In genomic region chr5:60519372-60519771, GRCh38 we compare ENCODE assay signal across 29 cellular contexts.
DNase-seq lines count a peak whose midpoint lies in the region; ATAC-seq and TF ChIP-seq lines count a peak whose summit lies in the region.
"Had no signal": no experiment of that assay in that cellular context is flagged by ENCODE, and none has a peak within 500 bp of the region (broad histone marks: within the 10 kb centered on the region; RNA-seq: fewer than 3 reads in every experiment).

No MANE protein-coding gene starts in this region.

- no peak for TF ChIP-seq POLR2A in sigmoid colon (IDR thresholded peaks at IDR 0.05)

- H3K79me2 ChIP-seq in SU-DHL-6 (ENCODE audit: insufficient read depth, low read length): no peaks in the 10 kb centered on the region

- H3K27me3 Mint-ChIP-seq in natural killer cell treated with Interleukin-12 subunit alpha and Interleukin-12 subunit beta and Interleukin-15 and Interleukin-18, amount 100 ng/mL, for 72 hours: no peaks in the 10 kb centered on the region

- intact Hi-C loops in Right ventricle myocardium superior (cut with DNase I) (no loop called here), sigmoid colon (cut with DNase I) (no loop called here)

- H3K36me3 ChIP-seq in SU-DHL-6 (ENCODE audit: low read length) (no peaks in the 10 kb centered on the region), sigmoid colon (no peaks in the 10 kb centered on the region)
- H3K36me3 ChIP-seq: upper lobe of left lung had no signal

- H3K36me3 Mint-ChIP-seq in natural killer cell treated with Interleukin-12 subunit alpha and Interleukin-12 subunit beta and Interleukin-15 and Interleukin-18, amount 100 ng/mL, for 72 hours: no peaks in the 10 kb centered on the region
- H3K36me3 Mint-ChIP-seq: activated naive CD4-positive, alpha-beta T cell treated with anti-CD3 and anti-CD28 coated beads, Interleukin-2, amount 10 ng/mL, durations not matched to agents 7 days and 5 days had no signal

- H4K20me1 ChIP-seq in SU-DHL-6 (ENCODE audit: low read depth, low read length): no peaks in the 10 kb centered on the region

- H3K9me2 ChIP-seq in SU-DHL-6 (replicated peaks; ENCODE audit: insufficient read depth, low read length): no peaks in the 10 kb centered on the region

- H3K27ac Mint-ChIP-seq in natural killer cell treated with Interleukin-12 subunit alpha and Interleukin-12 subunit beta and Interleukin-15 and Interleukin-18, amount 100 ng/mL, for 72 hours: no peak overlapping the region
- H3K27ac Mint-ChIP-seq: activated naive CD4-positive, alpha-beta T cell treated with anti-CD3 and anti-CD28 coated beads, Interleukin-2, amount 10 ng/mL, durations not matched to agents 7 days and 5 days; effector memory CD8-positive, alpha-beta T cell; GM23338 had no signal

- H3K27me3 ChIP-seq in SU-DHL-6 (ENCODE audit: low read length) (no peaks in the 10 kb centered on the region), sigmoid colon (no peaks in the 10 kb centered on the region)
- H3K27me3 ChIP-seq: upper lobe of left lung had no signal

- H3K27ac ChIP-seq in SU-DHL-6 (ENCODE audit: low read depth, low read length) (no peak overlapping the region), sigmoid colon (peak overlapping the region; percentile 69 to 85 (median 76))
- H3K27ac ChIP-seq: PC-9 had no signal

- no peak overlapping the region for H3K4me3 Mint-ChIP-seq in natural killer cell treated with Interleukin-12 subunit alpha and Interleukin-12 subunit beta and Interleukin-15 and Interleukin-18, amount 100 ng/mL, for 72 hours
- H3K4me3 Mint-ChIP-seq: activated naive CD4-positive, alpha-beta T cell treated with anti-CD3 and anti-CD28 coated beads, Interleukin-2, amount 10 ng/mL, durations not matched to agents 7 days and 5 days; effector memory CD8-positive, alpha-beta T cell; GM23338 had no signal

- H3K4me2 ChIP-seq in SU-DHL-6 (ENCODE audit: low read depth, low read length, poor library complexity, severe bottlenecking): peak overlapping the region; percentile 9
- H3K4me2 ChIP-seq: GM23338, PC-9, smooth muscle cell had no signal

- H3F3A ChIP-seq in SU-DHL-6 (ENCODE audit: insufficient read depth): no peaks in the 10 kb centered on the region

- no peaks in the 10 kb centered on the region for H3K4me1 Mint-ChIP-seq in natural killer cell treated with Interleukin-12 subunit alpha and Interleukin-12 subunit beta and Interleukin-15 and Interleukin-18, amount 100 ng/mL, for 72 hours (ENCODE audit: low read depth in 2 of 2)

- ATAC-seq in Right ventricle myocardium superior (ENCODE audit: poor library complexity) (peak; percentile 73), HG03354 (IDR thresholded peaks at IDR 0.05; ENCODE audit: poor library complexity, severe bottlenecking, unreplicated experiment) (no peak), GM21381 (IDR thresholded peaks at IDR 0.05; ENCODE audit: unreplicated experiment) (no peak)
- ATAC-seq in natural killer cell treated with Interleukin-12 subunit alpha and Interleukin-12 subunit beta and Interleukin-15 and Interleukin-18, amount 100 ng/mL, for 72 hours: no peak
- ATAC-seq: effector memory CD8-positive, alpha-beta T cell; GM23338; HepG2 had no signal

- TF ChIP-seq CTCF in GM12865 (IDR thresholded peaks at IDR 0.05; ENCODE audit: insufficient read depth, low read depth, low read length, missing control alignments): no peak
- no peak for TF ChIP-seq CTCF in SU-DHL-6 (IDR thresholded peaks at IDR 0.05; ENCODE audit: insufficient read depth, low read length, poor library complexity, severe bottlenecking)
- TF ChIP-seq CTCF in sigmoid colon (IDR thresholded peaks at IDR 0.05): no peak

- no peak overlapping the region for H2AFZ ChIP-seq in SU-DHL-6 (ENCODE audit: low read depth, low read length, severe bottlenecking)
- H2AFZ ChIP-seq: GM23338, PC-9 had no signal

- no peak overlapping the region for H3K9ac ChIP-seq in SU-DHL-6 (ENCODE audit: low read length)

- peak in 1 of 4 donors; percentile 34 for TF ChIP-seq EP300 in sigmoid colon (IDR thresholded peaks at IDR 0.05)

- no peak for DNase-seq in GM12865 (ENCODE audit: low read depth)
- no peak for DNase-seq in Right ventricle myocardium superior
- no peak for DNase-seq in sigmoid colon
- no peak for DNase-seq in natural killer cell treated with Interleukin-12 subunit alpha and Interleukin-12 subunit beta and Interleukin-15 and Interleukin-18, amount 100 ng/mL, for 72 hours (ENCODE audit: low spot score)
- DNase-seq in T1000 (lab: John Stamatoyannopoulos, UW): no peak
- DNase-seq: ACHN; activated naive CD4-positive, alpha-beta T cell treated with anti-CD3 and anti-CD28 coated beads, Interleukin-2, amount 10 ng/mL, durations not matched to agents 7 days and 5 days; amniotic stem cell; cortex of kidney; effector memory CD8-positive, alpha-beta T cell; erythroblast; foreskin fibroblast; Kasumi-1; mammary epithelial cell; MV-4-11; NCI-H1436 treated with DMSO at 0.1 percent for 48 hours; NCI-H446 treated with DMSO at 0.1 percent for 48 hours; PC-9; SHP77 treated with DMSO at 0.1 percent for 48 hours; stimulated activated CD4-positive, alpha-beta T cell treated with anti-CD3 and anti-CD28 coated beads, Interleukin-2, amount 100 ng/mL, for 24 hours; SW 1271; T-helper 9 cell; upper lobe of left lung had no signal

- H3K9me3 ChIP-seq in SU-DHL-6 (ENCODE audit: insufficient read depth, low read length): no peaks in the 10 kb centered on the region
- H3K9me3 ChIP-seq in sigmoid colon: no peaks in the 10 kb centered on the region
- H3K9me3 ChIP-seq: upper lobe of left lung had no signal

- H3K4me3 ChIP-seq in GM12865 (ENCODE audit: low read depth, low read length): peak overlapping the region; percentile 73; the same call in 1 of the 2 replicates
- H3K4me3 ChIP-seq in SU-DHL-6 (ENCODE audit: insufficient read depth, low read length, poor library complexity, severe bottlenecking): no peak overlapping the region
- H3K4me3 ChIP-seq in sigmoid colon: no peak overlapping the region
- H3K4me3 ChIP-seq: GM23338, PC-9, smooth muscle cell, upper lobe of left lung had no signal

- peaks cover 0 to 83% (median 67%) of the 10 kb centered on the region in 4 donors for H3K4me1 ChIP-seq in sigmoid colon
- H3K4me1 ChIP-seq: upper lobe of left lung had no signal

- no peaks in the 10 kb centered on the region for H3K9me3 Mint-ChIP-seq in natural killer cell treated with Interleukin-12 subunit alpha and Interleukin-12 subunit beta and Interleukin-15 and Interleukin-18, amount 100 ng/mL, for 72 hours
- H3K9me3 Mint-ChIP-seq: activated naive CD4-positive, alpha-beta T cell treated with anti-CD3 and anti-CD28 coated beads, Interleukin-2, amount 10 ng/mL, durations not matched to agents 7 days and 5 days; GM23338 had no signal

- 77 to 83% methylated on average over 1 of the region's 1 CpG for WGBS in sigmoid colon, 2 donors
